In the genomic region with DNA sequence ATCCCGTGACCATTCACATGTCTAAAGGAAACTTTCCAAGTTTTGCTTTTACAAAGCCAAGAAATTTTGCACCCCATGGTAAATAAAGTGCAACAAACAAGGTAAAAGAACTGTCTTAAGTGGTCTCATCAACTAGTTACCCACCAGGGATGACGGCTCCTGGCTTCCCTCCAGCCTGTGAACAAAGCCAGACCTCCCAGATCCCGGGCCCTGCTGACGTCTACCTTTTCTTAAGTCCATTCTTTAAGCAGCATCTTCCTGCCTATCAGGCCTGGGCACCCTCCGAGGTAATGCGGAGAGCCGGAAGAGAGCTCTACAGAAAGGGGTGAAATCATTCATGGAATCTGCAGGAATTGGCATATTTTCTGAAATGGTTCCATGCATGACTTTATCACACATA, we compare ENCODE assay signal across 19 cellular contexts.
"Had no signal": no experiment of that assay in that cellular context is flagged by ENCODE, and none has a peak within 500 bp of the region (broad histone marks: within the 10 kb centered on the region; RNA-seq: fewer than 3 reads in every experiment).

No MANE protein-coding gene starts in this region.

- H3K27ac Mint-ChIP-seq: activated CD8-positive, alpha-beta T cell treated with anti-CD3 and anti-CD28 coated beads, Interleukin-2, amount 10 ng/mL, durations not matched to agents 7 days and 5 days; activated naive CD4-positive, alpha-beta T cell treated with anti-CD3 and anti-CD28 coated beads, Interleukin-2, amount 50 U/mL, for 24 hours; natural killer cell treated with Interleukin-12 subunit alpha and Interleukin-12 subunit beta and Interleukin-15 and Interleukin-18, amount 100 ng/mL, for 72 hours had no signal

- H3K4me3 ChIP-seq: adrenal gland, colonic mucosa, esophagus squamous epithelium, prostate gland, stomach, thyroid gland had no signal

- H3K9me3 Mint-ChIP-seq: activated naive CD4-positive, alpha-beta T cell treated with anti-CD3 and anti-CD28 coated beads, Interleukin-2, amount 50 U/mL, for 24 hours; natural killer cell treated with Interleukin-12 subunit alpha and Interleukin-12 subunit beta and Interleukin-15 and Interleukin-18, amount 100 ng/mL, for 72 hours had no signal

- H3K9me3 ChIP-seq: adrenal gland, colonic mucosa, esophagus squamous epithelium, prostate gland, stomach, thyroid gland had no signal

- H3K27ac ChIP-seq: adrenal gland, colonic mucosa, esophagus squamous epithelium, prostate gland, stomach, thyroid gland had no signal

- H3K27me3 ChIP-seq: colonic mucosa, esophagus squamous epithelium, stomach, thyroid gland had no signal

- DNase-seq: activated CD4-positive, alpha-beta T cell treated with anti-CD3 and anti-CD28 coated beads for 48 hours; activated CD8-positive, alpha-beta memory T cell treated with anti-CD3 and anti-CD28 coated beads, Interleukin-2, amount 50 U/mL, for 4 hours; activated CD8-positive, alpha-beta T cell treated with anti-CD3 and anti-CD28 coated beads, Interleukin-2, amount 10 ng/mL, durations not matched to agents 7 days and 5 days; activated effector memory CD4-positive, alpha-beta T cell treated with anti-CD3 and anti-CD28 coated beads, Interleukin-2, amount 50 U/mL, for 16 hours; activated T-cell treated with anti-CD3 and anti-CD28 coated beads, Interleukin-2, amount 50 U/mL, for 48 hours; adrenal gland; central memory CD4-positive, alpha-beta T cell; colonic mucosa; effector CD4-positive, alpha-beta T cell; esophagus squamous epithelium; hippocampal formation; mesendoderm; stimulated activated CD4-positive, alpha-beta T cell treated with anti-CD3 and anti-CD28 coated beads, Interleukin-1b, Interleukin-23, amount 100 ng/mL, for 48 hours; stomach; T-helper 2 cell; thyroid gland had no signal

- H3K36me3 ChIP-seq: adrenal gland, colonic mucosa, esophagus squamous epithelium, prostate gland, stomach, thyroid gland had no signal

- H3K4me1 ChIP-seq: adrenal gland, colonic mucosa, esophagus squamous epithelium, prostate gland, thyroid gland had no signal

- H3K36me3 Mint-ChIP-seq: activated naive CD4-positive, alpha-beta T cell treated with anti-CD3 and anti-CD28 coated beads, Interleukin-2, amount 50 U/mL, for 24 hours; natural killer cell treated with Interleukin-12 subunit alpha and Interleukin-12 subunit beta and Interleukin-15 and Interleukin-18, amount 100 ng/mL, for 72 hours had no signal

- H3K4me1 Mint-ChIP-seq: activated naive CD4-positive, alpha-beta T cell treated with anti-CD3 and anti-CD28 coated beads, Interleukin-2, amount 50 U/mL, for 24 hours had no signal

- ATAC-seq: activated CD8-positive, alpha-beta T cell treated with anti-CD3 and anti-CD28 coated beads, Interleukin-2, amount 10 ng/mL, durations not matched to agents 7 days and 5 days; natural killer cell treated with Interleukin-12 subunit alpha and Interleukin-12 subunit beta and Interleukin-15 and Interleukin-18, amount 100 ng/mL, for 72 hours had no signal

- H3K4me3 Mint-ChIP-seq: activated CD8-positive, alpha-beta T cell treated with anti-CD3 and anti-CD28 coated beads, Interleukin-2, amount 10 ng/mL, durations not matched to agents 7 days and 5 days; activated naive CD4-positive, alpha-beta T cell treated with anti-CD3 and anti-CD28 coated beads, Interleukin-2, amount 50 U/mL, for 24 hours; natural killer cell treated with Interleukin-12 subunit alpha and Interleukin-12 subunit beta and Interleukin-15 and Interleukin-18, amount 100 ng/mL, for 72 hours had no signal
